In genomic region chr5:37768362-37768761, GRCh38 we compare ENCODE assay signal across 13 cellular contexts.
DNase-seq lines count a peak whose midpoint lies in the region; ATAC-seq and TF ChIP-seq lines count a peak whose summit lies in the region.
"Had no signal": no experiment of that assay in that cellular context is flagged by ENCODE, and none has a peak within 500 bp of the region (broad histone marks: within the 10 kb centered on the region; RNA-seq: fewer than 3 reads in every experiment).

No MANE protein-coding gene starts in this region.

- TF ChIP-seq CTCF in dorsolateral prefrontal cortex (IDR thresholded peaks at IDR 0.05 in 54 of 56, conservative IDR thresholded peaks at IDR 0.05 in 2 of 56; ENCODE audit: low read depth in 1 of 56, partially characterized antibody in 56 of 56), result peak in 2 of 56 donors; percentile 1 to 3
- no peak for TF ChIP-seq CTCF in neutrophil (IDR thresholded peaks at IDR 0.05)
- TF ChIP-seq CTCF in left lung (IDR thresholded peaks at IDR 0.05), result no peak

- H3K4me1 ChIP-seq in neutrophil (ENCODE audit: control insufficient read depth in 1 of 2, insufficient read depth in 1 of 2, low read depth in 1 of 2, low read length in 1 of 2) (peaks cover 42 to 48% of the 10 kb centered on the region in 2 experiments), left lung (no peaks in the 10 kb centered on the region)
- H3K4me1 ChIP-seq: Caco-2, HAP-1 had no signal

- no peaks in the 10 kb centered on the region for H3K9me3 ChIP-seq in neutrophil
- H3K9me3 ChIP-seq in left lung, result no peaks in the 10 kb centered on the region
- H3K9me3 ChIP-seq in MG63, result 0 out of 2 replicates have a peak, but pooled peaks cover under 1% of the 10 kb centered on the region
- H3K9me3 ChIP-seq: Caco-2, HAP-1 had no signal

- peak overlapping the region in 3 of 59 donors; percentile 9 to 20 (median 10) for H3K4me3 ChIP-seq in dorsolateral prefrontal cortex
- no peak overlapping the region for H3K4me3 ChIP-seq in neutrophil (ENCODE audit: low read depth in 1 of 2, low read length in 1 of 2)
- H3K4me3 ChIP-seq in left lung, result no peak overlapping the region
- H3K4me3 ChIP-seq in MG63, result no peak overlapping the region
- H3K4me3 ChIP-seq: HAP-1 had no signal

- intact Hi-C loops in dorsolateral prefrontal cortex (cut with DNase I), result loop anchor here (2.0 to 10.0 kb wide), 3 partner anchors 46 to 66 kb away; no protein-coding TSS in a partner anchor
- intact Hi-C loops in left lung (cut with DNase I), result no loop called here

- H3K36me3 ChIP-seq in neutrophil (no peaks in the 10 kb centered on the region), left lung (no peaks in the 10 kb centered on the region), MG63 (no peaks in the 10 kb centered on the region)
- H3K36me3 ChIP-seq: HAP-1 had no signal

- no peak for ATAC-seq in left lung

- no peak for DNase-seq in caudate nucleus (lab: John Stamatoyannopoulos, UW)
- no peak for DNase-seq in dorsolateral prefrontal cortex
- DNase-seq in left lung, result no peak
- no peak for DNase-seq in MG63
- DNase-seq in midbrain (lab: John Stamatoyannopoulos, UW), result no peak
- DNase-seq: Caco-2; CD4-positive, alpha-beta memory T cell; DMS153; DND-41; GOT3; HFFc6 had no signal

- H3K27ac ChIP-seq in caudate nucleus (ENCODE audit: low read depth, low read length), result peak overlapping the region; percentile 93
- H3K27ac ChIP-seq in dorsolateral prefrontal cortex, result peak overlapping the region; percentile 22 to 97 (median 87)
- peak overlapping the region; percentile 35 for H3K27ac ChIP-seq in neutrophil
- no peak overlapping the region for H3K27ac ChIP-seq in left lung

- H3K27me3 ChIP-seq in dorsolateral prefrontal cortex, result no peaks in the 10 kb centered on the region
- H3K27me3 ChIP-seq in neutrophil, result no peaks in the 10 kb centered on the region
- no peaks in the 10 kb centered on the region for H3K27me3 ChIP-seq in left lung
- H3K27me3 ChIP-seq in MG63, result no peaks in the 10 kb centered on the region

Comparison
In these comparisons a context has a peak if more than half of its experiments do, and no peak if none do; other contexts are left out.
1. H3K27ac ChIP-seq: peak in caudate nucleus (single experiment), dorsolateral prefrontal cortex (59 of 59) and neutrophil (single experiment); none in left lung (0 of 2).
2. intact Hi-C loops: an anchor here in dorsolateral prefrontal cortex (2.0 to 10.0 kb wide); none called in left lung.